31 cellular contexts compared by ENCODE assay signal in the genomic region with DNA sequence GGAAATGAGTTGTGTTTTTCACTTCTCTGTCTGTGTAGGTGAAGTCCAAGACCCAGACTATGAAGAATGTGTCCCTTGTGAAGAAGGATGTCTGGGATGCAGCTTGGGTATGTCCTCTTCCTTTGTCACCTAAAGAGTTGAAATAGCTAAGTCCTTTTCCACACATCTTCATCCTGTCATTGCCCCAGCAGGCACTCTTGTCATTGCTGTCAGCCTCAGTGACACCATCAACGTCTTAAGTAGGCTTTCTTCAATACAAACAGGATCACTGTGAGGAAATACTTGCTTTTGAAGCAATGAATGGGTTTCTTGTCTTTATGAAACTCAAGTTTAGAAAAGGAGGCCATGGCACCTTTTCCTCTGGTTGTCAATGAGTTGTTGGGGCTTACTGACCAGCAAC.
DNase-seq lines count a peak whose midpoint lies in the region; ATAC-seq, FAIRE-seq and TF ChIP-seq lines count a peak whose summit lies in the region.
"Had no signal": no experiment of that assay in that cellular context is flagged by ENCODE, and none has a peak within 500 bp of the region (broad histone marks: within the 10 kb centered on the region; RNA-seq: fewer than 3 reads in every experiment).

No MANE protein-coding gene starts in this region.

- H3K9me3 ChIP-seq in A549, result no peaks in the 10 kb centered on the region
- H3K9me3 ChIP-seq in OCI-LY3 (ENCODE audit: insufficient read depth, low read length), result 0 out of 2 replicates have a peak, but pooled peaks cover 2% of the 10 kb centered on the region
- H3K9me3 ChIP-seq in neural cell (ENCODE audit: low read length), result no peaks in the 10 kb centered on the region
- H3K9me3 ChIP-seq in BE2C, result no peaks in the 10 kb centered on the region
- H3K9me3 ChIP-seq: BLaER1; BLaER1 treated with 17β-estradiol and CSF1 and Interleukin-3, amounts not matched to agents 10 nM and 100 nM; Caco-2 had no signal

- no peak overlapping the region for H2AFZ ChIP-seq in OCI-LY3 (ENCODE audit: low read depth, low read length)
- no peak overlapping the region for H2AFZ ChIP-seq in neural cell (ENCODE audit: low read depth, low read length)

- TF ChIP-seq POLR2A in A549 (IDR thresholded peaks at IDR 0.05; ENCODE audit: low read length), result no peak

- no peak overlapping the region for H3K9ac ChIP-seq in OCI-LY3 (ENCODE audit: low read length)
- no peak overlapping the region for H3K9ac ChIP-seq in neural cell (ENCODE audit: low read length)
- H3K9ac ChIP-seq: BLaER1; BLaER1 treated with 17β-estradiol and CSF1 and Interleukin-3, amounts not matched to agents 10 nM and 100 nM had no signal

- no peaks in the 10 kb centered on the region for H3F3A ChIP-seq in neural cell (ENCODE audit: insufficient read depth, low read length, poor library complexity, severe bottlenecking)

- H3K36me3 ChIP-seq in OCI-LY3 (replicated peaks; ENCODE audit: low read depth, low read length) (no peaks in the 10 kb centered on the region), neural cell (ENCODE audit: insufficient read depth, low read length) (no peaks in the 10 kb centered on the region), BE2C (no peaks in the 10 kb centered on the region)
- H3K36me3 ChIP-seq: BLaER1; BLaER1 treated with 17β-estradiol and CSF1 and Interleukin-3, amounts not matched to agents 10 nM and 100 nM had no signal

- ATAC-seq in A549, result no peak
- ATAC-seq: CD8-positive, alpha-beta T cell had no signal

- CTCF ChIA-PET in A549 (lab: Yijun Ruan, JAX), result interaction anchor here (1.0 kb wide), 1 partner anchor 10 kb away, joined by 4 read pairs; no protein-coding TSS in a partner anchor

- peaks cover 37% of the 10 kb centered on the region for H3K27me3 ChIP-seq in OCI-LY3 (ENCODE audit: low read depth, low read length)
- no peaks in the 10 kb centered on the region for H3K27me3 ChIP-seq in neural cell (ENCODE audit: insufficient read depth, low read depth, low read length)
- peaks cover 8% of the 10 kb centered on the region for H3K27me3 ChIP-seq in BE2C
- H3K27me3 ChIP-seq: BLaER1 had no signal

- no peak for TF ChIP-seq RAD21 in A549 (conservative IDR thresholded peaks at IDR 0.05 in 1 of 2, IDR thresholded peaks at IDR 0.05 in 1 of 2)
- no peak for TF ChIP-seq RAD21 in neural cell (conservative IDR thresholded peaks at IDR 0.05)

- POLR2A ChIA-PET in A549 (lab: Yijun Ruan, JAX), result no interaction called here

- TF ChIP-seq CTCF in A549 (IDR thresholded peaks at IDR 0.05) (no peak), OCI-LY3 (IDR thresholded peaks at IDR 0.05; ENCODE audit: low read depth, low read length) (no peak), neural cell (IDR thresholded peaks at IDR 0.05; ENCODE audit: poor library complexity, severe bottlenecking) (no peak), BE2C (IDR thresholded peaks at IDR 0.05; ENCODE audit: low read depth, low read length) (no peak)

- H3K4me2 ChIP-seq in A549, result no peak overlapping the region
- H3K4me2 ChIP-seq in OCI-LY3 (ENCODE audit: low read length), result peak overlapping the region; percentile 50
- peak overlapping the region; percentile 36 for H3K4me2 ChIP-seq in neural cell (ENCODE audit: low read length)
- H3K4me2 ChIP-seq: BLaER1; BLaER1 treated with 17β-estradiol and CSF1 and Interleukin-3, amounts not matched to agents 10 nM and 100 nM had no signal

- peak; percentile 28 for FAIRE-seq in A549 (lab: Jason Lieb, UNC)
- FAIRE-seq: A204.1, D721Med had no signal

- H3K4me1 ChIP-seq in A549, result no peaks in the 10 kb centered on the region
- peaks cover 21% of the 10 kb centered on the region for H3K4me1 ChIP-seq in OCI-LY3 (ENCODE audit: low read length)
- H3K4me1 ChIP-seq in BE2C, result no peaks in the 10 kb centered on the region
- H3K4me1 ChIP-seq: BLaER1, Caco-2 had no signal

- DNase-seq in A549 (ENCODE audit: low read depth in 1 of 2, low spot score in 1 of 2), result no peak
- no peak for DNase-seq in BE2C
- no peak for DNase-seq in midbrain (lab: John Stamatoyannopoulos, UW)
- DNase-seq in Kasumi-1 (lab: John Stamatoyannopoulos, UW), result no peak
- DNase-seq: 8988T; ACHN; AML-193; C1 segment of cervical spinal cord; Caco-2; Calu3; CD4-positive, alpha-beta memory T cell; CD4-positive, alpha-beta T cell; CD4-positive, CD25-positive, alpha-beta regulatory T cell; CD8-positive, alpha-beta memory T cell; CD8-positive, alpha-beta T cell; COR-L47; DMS 273 treated with DMSO at 0.1 percent for 48 hours; DMS153; DMS53; DMS79; DMS79 treated with DMSO at 0.1 percent for 48 hours; DND-41; EL had no signal

- H3K79me2 ChIP-seq in OCI-LY3 (ENCODE audit: low read length) (no peaks in the 10 kb centered on the region), neural cell (replicated peaks; ENCODE audit: insufficient read depth, low read length) (no peaks in the 10 kb centered on the region)

- H4K20me1 ChIP-seq in OCI-LY3 (ENCODE audit: insufficient read depth, low read length), result no peaks in the 10 kb centered on the region
- H4K20me1 ChIP-seq in neural cell (ENCODE audit: insufficient read depth), result no peaks in the 10 kb centered on the region
- H4K20me1 ChIP-seq: BLaER1; BLaER1 treated with 17β-estradiol and CSF1 and Interleukin-3, amounts not matched to agents 10 nM and 100 nM had no signal

- no peak overlapping the region for H3K27ac ChIP-seq in A549
- H3K27ac ChIP-seq in OCI-LY3 (ENCODE audit: low read length), result peak overlapping the region; percentile 55
- peak overlapping the region; percentile 15 for H3K27ac ChIP-seq in neural cell (ENCODE audit: low read length)
- H3K27ac ChIP-seq: 22Rv1; BLaER1; BLaER1 treated with 17β-estradiol and CSF1 and Interleukin-3, amounts not matched to agents 10 nM and 100 nM; C4-2B had no signal

- no peaks in the 10 kb centered on the region for H3K9me2 ChIP-seq in neural cell (ENCODE audit: insufficient read depth, low read length)

- TF ChIP-seq EP300 in A549 (IDR thresholded peaks at IDR 0.05), result no peak
- peak; percentile 95 for TF ChIP-seq EP300 in neural cell (conservative IDR thresholded peaks at IDR 0.05; ENCODE audit: poor library complexity, severe bottlenecking)

- WGBS in A549 (ENCODE audit: missing lambda C conversion rate), result 6% methylated on average over 1 of the region's 1 CpG

- H3K4me3 ChIP-seq in A549 (no peak overlapping the region), OCI-LY3 (ENCODE audit: low read length) (no peak overlapping the region), neural cell (ENCODE audit: low read length) (no peak overlapping the region), BE2C (ENCODE audit: low read depth, low read length) (no peak overlapping the region)
- H3K4me3 ChIP-seq: BLaER1; BLaER1 treated with 17β-estradiol and CSF1 and Interleukin-3, amounts not matched to agents 10 nM and 100 nM had no signal

TF ChIP-seq in A549, 52 proteins besides CTCF, POLR2A, EP300 and RAD21:
- no peak for TF ChIP-seq NR3C1 (IDR thresholded peaks at IDR 0.05)
- no peak for TF ChIP-seq USF2 (IDR thresholded peaks at IDR 0.05)
- TF ChIP-seq, protein P1, sequence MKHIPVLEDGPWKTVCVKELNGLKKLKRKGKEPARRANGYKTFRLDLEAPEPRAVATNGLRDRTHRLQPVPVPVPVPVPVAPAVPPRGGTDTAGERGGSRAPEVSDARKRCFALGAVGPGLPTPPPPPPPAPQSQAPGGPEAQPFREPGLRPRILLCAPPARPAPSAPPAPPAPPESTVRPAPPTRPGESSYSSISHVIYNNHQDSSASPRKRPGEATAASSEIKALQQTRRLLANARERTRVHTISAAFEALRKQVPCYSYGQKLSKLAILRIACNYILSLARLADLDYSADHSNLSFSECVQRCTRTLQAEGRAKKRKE (CRISPR knock-in tag; IDR thresholded peaks at IDR 0.05; ENCODE audit: low read depth), result no peak
- TF ChIP-seq CHD2 (IDR thresholded peaks at IDR 0.05; ENCODE audit: low read length, partially characterized antibody), result no peak

TF ChIP-seq in neural cell, 6 proteins besides CTCF, POLR2A, EP300 and RAD21:
- TF ChIP-seq SMC3 (conservative IDR thresholded peaks at IDR 0.05; ENCODE audit: poor library complexity), result no peak
- no peak for TF ChIP-seq MXI1 (conservative IDR thresholded peaks at IDR 0.05; ENCODE audit: poor library complexity, severe bottlenecking)
- TF ChIP-seq POLR2AphosphoS5 (IDR thresholded peaks at IDR 0.05), result peak; percentile 79

Comparison
In these comparisons a context has a peak if more than half of its experiments do, and no peak if none do; other contexts are left out.
1. H3K27ac ChIP-seq: peak in OCI-LY3 (single experiment) and neural cell (single experiment); none in A549 (0 of 2).